Comparison of ENCODE assay signal across 18 cellular contexts in the genomic region with DNA sequence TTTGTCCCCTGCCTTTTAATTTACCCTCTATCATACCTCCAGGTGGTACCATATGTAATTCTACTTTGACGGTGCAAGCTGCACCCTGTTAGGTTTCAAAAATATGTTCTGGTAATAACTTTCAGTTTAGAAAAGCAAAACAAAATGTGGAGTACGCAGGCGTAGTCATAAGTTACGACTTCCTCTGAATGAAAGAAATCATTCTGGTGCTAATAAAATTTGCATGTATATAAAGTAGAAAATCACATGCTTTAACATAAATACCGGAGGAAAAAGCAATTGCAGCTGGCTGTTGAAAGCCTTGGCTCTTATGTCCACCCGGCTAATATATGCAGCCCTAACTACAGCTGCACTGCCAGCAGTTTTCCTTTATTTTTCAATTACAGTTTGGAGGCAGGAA.
DNase-seq lines count a peak whose midpoint lies in the region; ATAC-seq and TF ChIP-seq lines count a peak whose summit lies in the region.
"Had no signal": no experiment of that assay in that cellular context is flagged by ENCODE, and none has a peak within 500 bp of the region (broad histone marks: within the 10 kb centered on the region; RNA-seq: fewer than 3 reads in every experiment).

No MANE protein-coding gene starts in this region.

- CTCF ChIA-PET in RWPE1 (lab: Yijun Ruan, JAX): no interaction called here

- no peaks in the 10 kb centered on the region for H3K9me2 ChIP-seq in OCI-LY1 (ENCODE audit: low read depth, low read length)

- H3K4me3 ChIP-seq in GM12865 (ENCODE audit: low read depth, low read length): peak overlapping the region; percentile 20; the same call in 1 of the 2 replicates
- H3K4me3 ChIP-seq in OCI-LY1 (ENCODE audit: low read depth, low read length, poor library complexity, severe bottlenecking): no peak overlapping the region
- peak overlapping the region; percentile 12 to 57 for H3K4me3 ChIP-seq in muscle layer of duodenum (ENCODE audit: low read depth in 1 of 2, low read length in 2 of 2)
- no peak overlapping the region for H3K4me3 ChIP-seq in endodermal cell (ENCODE audit: low read length)
- H3K4me3 ChIP-seq: heart right ventricle, SJCRH30 had no signal

- H3K4me1 ChIP-seq in OCI-LY1 (ENCODE audit: insufficient read depth, low read length, severe bottlenecking): peaks cover 29% of the 10 kb centered on the region
- H3K4me1 ChIP-seq in muscle layer of duodenum (ENCODE audit: control insufficient read depth in 1 of 2, insufficient read depth in 2 of 2, low read length in 2 of 2): no peaks in the 10 kb centered on the region
- no peaks in the 10 kb centered on the region for H3K4me1 ChIP-seq in endodermal cell (ENCODE audit: control insufficient read depth, insufficient read depth, low read length)
- H3K4me1 ChIP-seq: heart right ventricle, SJCRH30 had no signal

- H3K36me3 Mint-ChIP-seq in endodermal cell (ENCODE audit: low read depth): peaks cover 5% of the 10 kb centered on the region

- H3K36me3 ChIP-seq in OCI-LY1 (ENCODE audit: insufficient read depth, low read length): no peaks in the 10 kb centered on the region
- H3K36me3 ChIP-seq in muscle layer of duodenum (ENCODE audit: control insufficient read depth in 1 of 2, insufficient read depth in 2 of 2, low read length in 2 of 2): no peaks in the 10 kb centered on the region
- no peaks in the 10 kb centered on the region for H3K36me3 ChIP-seq in endodermal cell (ENCODE audit: control insufficient read depth, insufficient read depth, low read length)
- H3K36me3 ChIP-seq: brain microvascular endothelial cell, heart right ventricle, SJCRH30 had no signal

- no peaks in the 10 kb centered on the region for H3F3A ChIP-seq in OCI-LY1 (ENCODE audit: insufficient read depth, low read length)

- H3K79me2 ChIP-seq in OCI-LY1 (ENCODE audit: insufficient read depth, low read length): no peaks in the 10 kb centered on the region

- 0 out of 2 replicates have a peak overlapping the region, but pooled peaks have one; percentile 22 for H2AFZ ChIP-seq in OCI-LY1 (ENCODE audit: low read length)

- H4K20me1 ChIP-seq in OCI-LY1 (ENCODE audit: insufficient read depth, low read length): no peaks in the 10 kb centered on the region

- H3K9me3 ChIP-seq in OCI-LY1 (ENCODE audit: low read length) (no peaks in the 10 kb centered on the region), muscle layer of duodenum (ENCODE audit: control insufficient read depth in 1 of 2, low read length in 2 of 2) (no peaks in the 10 kb centered on the region), endodermal cell (ENCODE audit: control insufficient read depth, low read length) (peaks cover 8% of the 10 kb centered on the region)
- H3K9me3 ChIP-seq: SJCRH30 had no signal

- POLR2A ChIA-PET in RWPE1 (lab: Yijun Ruan, JAX; ENCODE audit: low non-redundant PET): no interaction called here

- 95% methylated on average over 6 of the region's 6 CpGs; no CpG with 5 or more reads in 1 of the 2 experiments for WGBS in endodermal cell (ENCODE audit: insufficient coverage in 1 of 2, insufficient read length in 1 of 2), 2 experiments

- no peak overlapping the region for H3K27ac Mint-ChIP-seq in endodermal cell
- H3K27ac Mint-ChIP-seq: stimulated activated naive CD8-positive, alpha-beta T cell treated with anti-CD3 and anti-CD28 coated beads, Interleukin-15, Interleukin-2, amounts not matched to agents 100 ng/mL and 50 ng/mL, for 24 hours had no signal

- H3K27ac ChIP-seq in OCI-LY1 (ENCODE audit: low read depth, low read length, poor library complexity, severe bottlenecking) (no peak overlapping the region), muscle layer of duodenum (ENCODE audit: low read length) (no peak overlapping the region), RWPE1 (no peak overlapping the region), endodermal cell (ENCODE audit: low read depth, low read length) (no peak overlapping the region)
- H3K27ac ChIP-seq: brain microvascular endothelial cell, heart right ventricle, SJCRH30 had no signal

- no peaks in the 10 kb centered on the region for H3K27me3 Mint-ChIP-seq in endodermal cell (ENCODE audit: insufficient read depth)
- H3K27me3 Mint-ChIP-seq: stimulated activated naive CD8-positive, alpha-beta T cell treated with anti-CD3 and anti-CD28 coated beads, Interleukin-15, Interleukin-2, amounts not matched to agents 100 ng/mL and 50 ng/mL, for 24 hours had no signal

- H3K4me3 Mint-ChIP-seq in endodermal cell: no peak overlapping the region
- H3K4me3 Mint-ChIP-seq: stimulated activated naive CD8-positive, alpha-beta T cell treated with anti-CD3 and anti-CD28 coated beads, Interleukin-15, Interleukin-2, amounts not matched to agents 100 ng/mL and 50 ng/mL, for 24 hours had no signal

- no peak overlapping the region for H3K9ac ChIP-seq in OCI-LY1 (ENCODE audit: low read length)
- H3K9ac ChIP-seq in endodermal cell (ENCODE audit: extremely low read depth, low read length, poor library complexity, severe bottlenecking): no peak overlapping the region

- H3K4me2 ChIP-seq in OCI-LY1 (ENCODE audit: low read length): no peak overlapping the region

- peaks cover 21% of the 10 kb centered on the region for H3K4me1 Mint-ChIP-seq in endodermal cell

- peak; percentile 17 for DNase-seq in GM12865 (ENCODE audit: low read depth)
- DNase-seq in 8988T: no peak
- DNase-seq in RWPE1 (ENCODE audit: low spot score): no peak
- no peak for DNase-seq in LoVo (ENCODE audit: low spot score)
- no peak for DNase-seq in endodermal cell
- DNase-seq: activated CD4-positive, alpha-beta T cell treated with anti-CD3 and anti-CD28 coated beads, Interleukin-2, amount 50 U/mL, for 1 hour; activated naive CD4-positive, alpha-beta T cell treated with anti-CD3 and anti-CD28 coated beads, Interleukin-2, amount 50 U/mL, for 16 hours; brain microvascular endothelial cell; Calu3; GF-D8; heart right ventricle; SJCRH30; stimulated activated CD4-positive, alpha-beta T cell treated with anti-CD3 and anti-CD28 coated beads, Interleukin-12 subunit alpha, Interleukin-12 subunit beta, amount 100 ng/mL, for 4 hours; T-helper 9 cell had no signal

- TF ChIP-seq CTCF in GM12865 (IDR thresholded peaks at IDR 0.05; ENCODE audit: insufficient read depth, low read depth, low read length, missing control alignments): no peak
- TF ChIP-seq CTCF in OCI-LY1 (IDR thresholded peaks at IDR 0.05; ENCODE audit: low read length): no peak
- TF ChIP-seq CTCF in RWPE1 (conservative IDR thresholded peaks at IDR 0.05; ENCODE audit: low read depth): no peak
- TF ChIP-seq CTCF in endodermal cell (conservative IDR thresholded peaks at IDR 0.05): no peak

- H3K9me3 Mint-ChIP-seq in endodermal cell: peaks cover 20% of the 10 kb centered on the region

- no peaks in the 10 kb centered on the region for H3K27me3 ChIP-seq in OCI-LY1 (ENCODE audit: insufficient read depth, low read length)
- no peaks in the 10 kb centered on the region for H3K27me3 ChIP-seq in muscle layer of duodenum (ENCODE audit: low read depth, low read length)
- H3K27me3 ChIP-seq in endodermal cell (ENCODE audit: control insufficient read depth, insufficient read depth, low read length, poor library complexity, severe bottlenecking): no peaks in the 10 kb centered on the region
- H3K27me3 ChIP-seq: brain microvascular endothelial cell, heart right ventricle, SJCRH30 had no signal

- ATAC-seq in HG02610 (IDR thresholded peaks at IDR 0.05; ENCODE audit: unreplicated experiment): peak; percentile 61
- ATAC-seq: heart right ventricle had no signal

Comparison
In these comparisons a context has a peak if more than half of its experiments do, and no peak if none do; other contexts are left out.
1. H3K4me3 ChIP-seq: peak in GM12865 (single experiment) and muscle layer of duodenum (2 of 2); none in OCI-LY1 (single experiment) and endodermal cell (single experiment).